In genomic region chr1:231240883-231241735, GRCh38 we compare ENCODE assay signal across 8 cellular contexts. TPM values are rescaled to one million over a fixed set of nuclear protein-coding genes. Genes with fewer than 3 reads are reported as not detected.
DNase-seq lines count a peak whose midpoint lies in the region; ATAC-seq and TF ChIP-seq lines count a peak whose summit lies in the region.

GNPAT (plus strand) TSS chr1:231241212; CDS start chr1:231241379, 167 bp downstream.

- H3K36me3 ChIP-seq in BLaER1 treated with 17β-estradiol and CSF1 and Interleukin-3, amounts not matched to agents 10 nM and 100 nM, result peaks cover 34 to 65% (median 52%) of the 10 kb centered on the region in 11 experiments
- H3K36me3 ChIP-seq in right lobe of liver, result peaks cover 0 to 13% (median 0%) of the 10 kb centered on the region in 4 donors

- H3K4me2 ChIP-seq in BLaER1 treated with 17β-estradiol and CSF1 and Interleukin-3, amounts not matched to agents 10 nM and 100 nM, result peak within 1 kb of the TSS; percentile 75 to 98 (median 91)

- peak within 1 kb of the TSS; percentile 80 to 91 (median 85) for H3K4me3 ChIP-seq in BLaER1 treated with 17β-estradiol and CSF1 and Interleukin-3, amounts not matched to agents 10 nM and 100 nM
- peak within 1 kb of the TSS; percentile 76 to 95 (median 93) for H3K4me3 ChIP-seq in right lobe of liver

- H3K4me1 ChIP-seq in BLaER1 treated with 17β-estradiol and CSF1 and Interleukin-3, amounts not matched to agents 10 nM and 100 nM, result peaks cover 32 to 48% (median 39%) of the 10 kb centered on the region in 10 experiments
- peaks cover 0 to 59% (median 26%) of the 10 kb centered on the region in 4 donors for H3K4me1 ChIP-seq in right lobe of liver

- no peaks in the 10 kb centered on the region for H3K27me3 ChIP-seq in BLaER1 treated with 17β-estradiol and CSF1 and Interleukin-3, amounts not matched to agents 10 nM and 100 nM
- no peaks in the 10 kb centered on the region for H3K27me3 ChIP-seq in right lobe of liver

- H3K9me3 ChIP-seq in BLaER1 treated with 17β-estradiol and CSF1 and Interleukin-3, amounts not matched to agents 10 nM and 100 nM (replicated peaks in 1 of 11), result peaks cover 0 to 5% (median 0%) of the 10 kb centered on the region in 11 experiments; a peak in 1 of 22 replicates
- no peaks in the 10 kb centered on the region for H3K9me3 ChIP-seq in right lobe of liver

- peak; percentile 96 for TF ChIP-seq POLR2A in right lobe of liver (IDR thresholded peaks at IDR 0.05)

- peak; percentile 90 for ATAC-seq in HG03457 (IDR thresholded peaks at IDR 0.05; ENCODE audit: unreplicated experiment)
- peak; percentile 90 to 97 (median 94) for ATAC-seq in right lobe of liver

- peak in 1 of 4 donors; percentile 8 for TF ChIP-seq CTCF in right lobe of liver (IDR thresholded peaks at IDR 0.05)

- peak within 1 kb of the TSS; percentile 82 to 94 (median 88) for H3K9ac ChIP-seq in BLaER1 treated with 17β-estradiol and CSF1 and Interleukin-3, amounts not matched to agents 10 nM and 100 nM

- peak within 1 kb of the TSS; percentile 78 to 94 (median 89) for H3K27ac ChIP-seq in BLaER1 treated with 17β-estradiol and CSF1 and Interleukin-3, amounts not matched to agents 10 nM and 100 nM
- H3K27ac ChIP-seq in right lobe of liver, result peak within 1 kb of the TSS; percentile 63 to 69 (median 65)

- intact Hi-C loops in right lobe of liver (cut with DNase I), result no loop called here

- under 1% methylated on average over 21 of the region's 51 CpGs for WGBS in right lobe of liver (ENCODE audit: insufficient coverage, low coverage, low lambda C conversion rate, missing lambda C conversion rate)

- peaks cover 0 to 18% (median 5%) of the 10 kb centered on the region in 11 experiments; a peak in 8 of 22 replicates for H4K20me1 ChIP-seq in BLaER1 treated with 17β-estradiol and CSF1 and Interleukin-3, amounts not matched to agents 10 nM and 100 nM

- DNase-seq in GM19240 (ENCODE audit: insufficient read length, low spot score) (peak; percentile 91), NCI-H82 (lab: John Stamatoyannopoulos, UW) (peak; percentile 90), dermis microvascular lymphatic vessel endothelial cell (ENCODE audit: low read depth in 2 of 2) (peak; percentile 52 to 85), right lobe of liver (peak; percentile 90 to 92 (median 91))
- peak; percentile 87 to 90 for DNase-seq in activated CD4-positive, alpha-beta T cell treated with anti-CD3 and anti-CD28 coated beads, Interleukin-2, amount 50 U/mL, for 48 hours
- peak; percentile 92 for DNase-seq in stimulated activated CD4-positive, alpha-beta T cell treated with anti-CD3 and anti-CD28 coated beads, Interleukin-4, amount 100 ng/mL, for 24 hours

RNA-seq across cellular contexts. Expression of gene GNPAT, which starts in this region (rescaled TPM):
- total RNA-seq in dermis microvascular lymphatic vessel endothelial cell (39.3 and 43.3 TPM in 2 replicates), right lobe of liver (10 to 100 TPM; 18.5 to 24.3 (median 20.1) TPM)

Comparison
In these comparisons a context has a peak if more than half of its experiments do, and no peak if none do; other contexts are left out.
1. Peak in every context shown above with its lines: DNase-seq, ATAC-seq, H3K4me3 ChIP-seq and H3K27ac ChIP-seq.